1 cellular context compared by ENCODE assay signal in the genomic region with DNA sequence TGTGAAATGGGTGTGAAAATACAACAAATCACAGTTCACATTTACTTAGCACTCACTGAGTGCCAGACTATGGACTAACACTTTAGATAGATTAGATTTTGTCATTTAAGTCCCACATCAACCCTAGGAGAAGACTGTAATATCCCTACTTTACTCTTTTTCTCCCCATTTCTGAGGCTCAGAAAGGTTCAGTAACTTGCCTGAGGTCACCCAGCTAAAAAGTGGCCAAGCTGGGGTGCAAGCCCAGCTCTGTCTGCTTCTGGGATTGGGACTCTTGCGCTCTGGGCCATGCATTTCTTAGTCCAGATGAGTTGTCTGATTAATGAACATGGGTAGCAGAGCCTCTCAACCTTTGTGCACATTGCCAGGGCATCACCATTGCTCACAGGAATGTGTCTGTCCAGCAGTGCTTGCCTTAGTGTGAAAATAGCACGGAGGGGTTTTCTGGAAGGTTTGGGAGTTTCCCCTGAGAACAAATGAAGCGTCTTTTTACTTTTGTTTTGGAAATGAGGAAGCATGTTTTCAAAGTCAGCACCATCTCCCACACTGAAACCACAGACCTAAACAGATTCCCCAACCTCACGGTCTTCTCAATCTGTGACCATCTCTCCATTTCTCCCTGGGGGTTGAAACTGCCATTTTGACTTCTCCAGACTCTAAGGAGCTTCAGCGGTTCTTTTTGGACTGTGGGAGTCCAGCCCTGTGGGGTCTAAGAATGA.
TF ChIP-seq lines count a peak whose summit lies in the region.

No MANE protein-coding gene starts in this region.

TF ChIP-seq in GM12878, 131 proteins besides CTCF, POLR2A, EP300 and RAD21 (continued from another document and continues in another):
- TF ChIP-seq PAX5 (IDR thresholded peaks at IDR 0.05; ENCODE audit: borderline replicate concordance, low read depth, low read length) (peak; percentile 66), SIN3A (IDR thresholded peaks at IDR 0.05; ENCODE audit: low read depth, low read length) (no peak), RFX5 (IDR thresholded peaks at IDR 0.05; ENCODE audit: low read depth, low read length) (no peak), JUND (IDR thresholded peaks at IDR 0.05; ENCODE audit: low read depth, low read length) (no peak), EGR1 (IDR thresholded peaks at IDR 0.05; ENCODE audit: borderline replicate concordance in 1 of 2, low read depth in 2 of 2, low read length in 2 of 2) (no peak), KDM1A (IDR thresholded peaks at IDR 0.05; ENCODE audit: borderline replicate concordance) (no peak), BRCA1 (IDR thresholded peaks at IDR 0.05; ENCODE audit: low read depth, low read length) (no peak), SREBF1 (IDR thresholded peaks at IDR 0.05; ENCODE audit: low read length) (no peak), FOXM1 (IDR thresholded peaks at IDR 0.05; ENCODE audit: low read depth, low read length) (0 out of 2 replicates have a peak, but pooled peaks have one; percentile 49), CBFB (IDR thresholded peaks at IDR 0.05; ENCODE audit: low read depth) (peak; percentile 41; the same call in 1 of the 2 replicates), MEF2B (IDR thresholded peaks at IDR 0.05; ENCODE audit: partially characterized antibody, poor library complexity, severe bottlenecking) (peak; percentile 84), EED (IDR thresholded peaks at IDR 0.05; ENCODE audit: low read depth) (peak; percentile 89), PAX8 (IDR thresholded peaks at IDR 0.05) (no peak), POU2F2 (IDR thresholded peaks at IDR 0.05; ENCODE audit: borderline replicate concordance, low read depth, low read length) (no peak), HDAC2 (IDR thresholded peaks at IDR 0.05) (no peak), FOS (IDR thresholded peaks at IDR 0.05; ENCODE audit: borderline replicate concordance, extremely low read depth, insufficient read length) (no peak), ZBED1 (IDR thresholded peaks at IDR 0.05; ENCODE audit: borderline replicate concordance) (0 out of 2 replicates have a peak, but pooled peaks have one; percentile 41), NFXL1 (IDR thresholded peaks at IDR 0.05; ENCODE audit: borderline replicate concordance) (no peak), CHD4 (IDR thresholded peaks at IDR 0.05) (no peak), SP1 (IDR thresholded peaks at IDR 0.05; ENCODE audit: low read depth, low read length) (peak; percentile 16), BACH1 (IDR thresholded peaks at IDR 0.05; ENCODE audit: borderline replicate concordance) (no peak), TARDBP (IDR thresholded peaks at IDR 0.05; ENCODE audit: borderline replicate concordance) (0 out of 2 replicates have a peak, but pooled peaks have one; percentile 49), TCF7 (IDR thresholded peaks at IDR 0.05; ENCODE audit: borderline replicate concordance) (no peak), KLF5 (IDR thresholded peaks at IDR 0.05; ENCODE audit: partially characterized antibody) (no peak), GABPA (IDR thresholded peaks at IDR 0.05; ENCODE audit: low read depth) (no peak), IRF4 (IDR thresholded peaks at IDR 0.05; ENCODE audit: low read depth, low read length) (no peak), CREM (IDR thresholded peaks at IDR 0.05; ENCODE audit: low read depth) (peak; percentile 36; the same call in 1 of the 2 replicates), ZNF384 (IDR thresholded peaks at IDR 0.05; ENCODE audit: borderline replicate concordance, low read depth, low read length) (no peak), POLR2AphosphoS5 (IDR thresholded peaks at IDR 0.05; ENCODE audit: low read length) (no peak), SUPT20H (IDR thresholded peaks at IDR 0.05; ENCODE audit: borderline replicate concordance, control insufficient read depth, low read depth, low read length) (no peak), SUZ12 (IDR thresholded peaks at IDR 0.05; ENCODE audit: unreplicated experiment) (no peak), CHD2 (IDR thresholded peaks at IDR 0.05; ENCODE audit: borderline replicate concordance, low read depth, low read length) (no peak), CHD1 (IDR thresholded peaks at IDR 0.05; ENCODE audit: low read depth, low read length) (no peak), IKZF1 (conservative IDR thresholded peaks at IDR 0.05) (peak; percentile 94)
- TF ChIP-seq, protein P1, sequence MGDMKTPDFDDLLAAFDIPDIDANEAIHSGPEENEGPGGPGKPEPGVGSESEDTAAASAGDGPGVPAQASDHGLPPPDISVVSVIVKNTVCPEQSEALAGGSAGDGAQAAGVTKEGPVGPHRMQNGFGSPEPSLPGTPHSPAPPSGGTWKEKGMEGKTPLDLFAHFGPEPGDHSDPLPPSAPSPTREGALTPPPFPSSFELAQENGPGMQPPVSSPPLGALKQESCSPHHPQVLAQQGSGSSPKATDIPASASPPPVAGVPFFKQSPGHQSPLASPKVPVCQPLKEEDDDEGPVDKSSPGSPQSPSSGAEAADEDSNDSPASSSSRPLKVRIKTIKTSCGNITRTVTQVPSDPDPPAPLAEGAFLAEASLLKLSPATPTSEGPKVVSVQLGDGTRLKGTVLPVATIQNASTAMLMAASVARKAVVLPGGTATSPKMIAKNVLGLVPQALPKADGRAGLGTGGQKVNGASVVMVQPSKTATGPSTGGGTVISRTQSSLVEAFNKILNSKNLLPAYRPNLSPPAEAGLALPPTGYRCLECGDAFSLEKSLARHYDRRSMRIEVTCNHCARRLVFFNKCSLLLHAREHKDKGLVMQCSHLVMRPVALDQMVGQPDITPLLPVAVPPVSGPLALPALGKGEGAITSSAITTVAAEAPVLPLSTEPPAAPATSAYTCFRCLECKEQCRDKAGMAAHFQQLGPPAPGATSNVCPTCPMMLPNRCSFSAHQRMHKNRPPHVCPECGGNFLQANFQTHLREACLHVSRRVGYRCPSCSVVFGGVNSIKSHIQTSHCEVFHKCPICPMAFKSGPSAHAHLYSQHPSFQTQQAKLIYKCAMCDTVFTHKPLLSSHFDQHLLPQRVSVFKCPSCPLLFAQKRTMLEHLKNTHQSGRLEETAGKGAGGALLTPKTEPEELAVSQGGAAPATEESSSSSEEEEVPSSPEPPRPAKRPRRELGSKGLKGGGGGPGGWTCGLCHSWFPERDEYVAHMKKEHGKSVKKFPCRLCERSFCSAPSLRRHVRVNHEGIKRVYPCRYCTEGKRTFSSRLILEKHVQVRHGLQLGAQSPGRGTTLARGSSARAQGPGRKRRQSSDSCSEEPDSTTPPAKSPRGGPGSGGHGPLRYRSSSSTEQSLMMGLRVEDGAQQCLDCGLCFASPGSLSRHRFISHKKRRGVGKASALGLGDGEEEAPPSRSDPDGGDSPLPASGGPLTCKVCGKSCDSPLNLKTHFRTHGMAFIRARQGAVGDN (IDR thresholded peaks at IDR 0.05), result peak; percentile 86
- TF ChIP-seq, protein P2, sequence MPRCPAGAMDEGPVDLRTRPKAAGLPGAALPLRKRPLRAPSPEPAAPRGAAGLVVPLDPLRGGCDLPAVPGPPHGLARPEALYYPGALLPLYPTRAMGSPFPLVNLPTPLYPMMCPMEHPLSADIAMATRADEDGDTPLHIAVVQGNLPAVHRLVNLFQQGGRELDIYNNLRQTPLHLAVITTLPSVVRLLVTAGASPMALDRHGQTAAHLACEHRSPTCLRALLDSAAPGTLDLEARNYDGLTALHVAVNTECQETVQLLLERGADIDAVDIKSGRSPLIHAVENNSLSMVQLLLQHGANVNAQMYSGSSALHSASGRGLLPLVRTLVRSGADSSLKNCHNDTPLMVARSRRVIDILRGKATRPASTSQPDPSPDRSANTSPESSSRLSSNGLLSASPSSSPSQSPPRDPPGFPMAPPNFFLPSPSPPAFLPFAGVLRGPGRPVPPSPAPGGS (IDR thresholded peaks at IDR 0.05; ENCODE audit: borderline replicate concordance, insufficient read depth, low read depth, low read length, poor library complexity, severe bottlenecking), result peak; percentile 46
- TF ChIP-seq, protein P3, sequence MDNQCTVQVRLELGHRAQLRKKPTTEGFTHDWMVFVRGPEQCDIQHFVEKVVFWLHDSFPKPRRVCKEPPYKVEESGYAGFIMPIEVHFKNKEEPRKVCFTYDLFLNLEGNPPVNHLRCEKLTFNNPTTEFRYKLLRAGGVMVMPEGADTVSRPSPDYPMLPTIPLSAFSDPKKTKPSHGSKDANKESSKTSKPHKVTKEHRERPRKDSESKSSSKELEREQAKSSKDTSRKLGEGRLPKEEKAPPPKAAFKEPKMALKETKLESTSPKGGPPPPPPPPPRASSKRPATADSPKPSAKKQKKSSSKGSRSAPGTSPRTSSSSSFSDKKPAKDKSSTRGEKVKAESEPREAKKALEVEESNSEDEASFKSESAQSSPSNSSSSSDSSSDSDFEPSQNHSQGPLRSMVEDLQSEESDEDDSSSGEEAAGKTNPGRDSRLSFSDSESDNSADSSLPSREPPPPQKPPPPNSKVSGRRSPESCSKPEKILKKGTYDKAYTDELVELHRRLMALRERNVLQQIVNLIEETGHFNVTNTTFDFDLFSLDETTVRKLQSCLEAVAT (IDR thresholded peaks at IDR 0.05), result peak; percentile 26; the same call in 1 of the 2 replicates
- TF ChIP-seq, protein P4, sequence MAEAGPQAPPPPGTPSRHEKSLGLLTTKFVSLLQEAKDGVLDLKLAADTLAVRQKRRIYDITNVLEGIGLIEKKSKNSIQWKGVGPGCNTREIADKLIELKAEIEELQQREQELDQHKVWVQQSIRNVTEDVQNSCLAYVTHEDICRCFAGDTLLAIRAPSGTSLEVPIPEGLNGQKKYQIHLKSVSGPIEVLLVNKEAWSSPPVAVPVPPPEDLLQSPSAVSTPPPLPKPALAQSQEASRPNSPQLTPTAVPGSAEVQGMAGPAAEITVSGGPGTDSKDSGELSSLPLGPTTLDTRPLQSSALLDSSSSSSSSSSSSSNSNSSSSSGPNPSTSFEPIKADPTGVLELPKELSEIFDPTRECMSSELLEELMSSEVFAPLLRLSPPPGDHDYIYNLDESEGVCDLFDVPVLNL (IDR thresholded peaks at IDR 0.05; ENCODE audit: low read depth, low read length), result no peak
- TF ChIP-seq, protein P5, sequence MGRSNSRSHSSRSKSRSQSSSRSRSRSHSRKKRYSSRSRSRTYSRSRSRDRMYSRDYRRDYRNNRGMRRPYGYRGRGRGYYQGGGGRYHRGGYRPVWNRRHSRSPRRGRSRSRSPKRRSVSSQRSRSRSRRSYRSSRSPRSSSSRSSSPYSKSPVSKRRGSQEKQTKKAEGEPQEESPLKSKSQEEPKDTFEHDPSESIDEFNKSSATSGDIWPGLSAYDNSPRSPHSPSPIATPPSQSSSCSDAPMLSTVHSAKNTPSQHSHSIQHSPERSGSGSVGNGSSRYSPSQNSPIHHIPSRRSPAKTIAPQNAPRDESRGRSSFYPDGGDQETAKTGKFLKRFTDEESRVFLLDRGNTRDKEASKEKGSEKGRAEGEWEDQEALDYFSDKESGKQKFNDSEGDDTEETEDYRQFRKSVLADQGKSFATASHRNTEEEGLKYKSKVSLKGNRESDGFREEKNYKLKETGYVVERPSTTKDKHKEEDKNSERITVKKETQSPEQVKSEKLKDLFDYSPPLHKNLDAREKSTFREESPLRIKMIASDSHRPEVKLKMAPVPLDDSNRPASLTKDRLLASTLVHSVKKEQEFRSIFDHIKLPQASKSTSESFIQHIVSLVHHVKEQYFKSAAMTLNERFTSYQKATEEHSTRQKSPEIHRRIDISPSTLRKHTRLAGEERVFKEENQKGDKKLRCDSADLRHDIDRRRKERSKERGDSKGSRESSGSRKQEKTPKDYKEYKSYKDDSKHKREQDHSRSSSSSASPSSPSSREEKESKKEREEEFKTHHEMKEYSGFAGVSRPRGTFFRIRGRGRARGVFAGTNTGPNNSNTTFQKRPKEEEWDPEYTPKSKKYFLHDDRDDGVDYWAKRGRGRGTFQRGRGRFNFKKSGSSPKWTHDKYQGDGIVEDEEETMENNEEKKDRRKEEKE (IDR thresholded peaks at IDR 0.05), result no peak
- TF ChIP-seq, protein P6, sequence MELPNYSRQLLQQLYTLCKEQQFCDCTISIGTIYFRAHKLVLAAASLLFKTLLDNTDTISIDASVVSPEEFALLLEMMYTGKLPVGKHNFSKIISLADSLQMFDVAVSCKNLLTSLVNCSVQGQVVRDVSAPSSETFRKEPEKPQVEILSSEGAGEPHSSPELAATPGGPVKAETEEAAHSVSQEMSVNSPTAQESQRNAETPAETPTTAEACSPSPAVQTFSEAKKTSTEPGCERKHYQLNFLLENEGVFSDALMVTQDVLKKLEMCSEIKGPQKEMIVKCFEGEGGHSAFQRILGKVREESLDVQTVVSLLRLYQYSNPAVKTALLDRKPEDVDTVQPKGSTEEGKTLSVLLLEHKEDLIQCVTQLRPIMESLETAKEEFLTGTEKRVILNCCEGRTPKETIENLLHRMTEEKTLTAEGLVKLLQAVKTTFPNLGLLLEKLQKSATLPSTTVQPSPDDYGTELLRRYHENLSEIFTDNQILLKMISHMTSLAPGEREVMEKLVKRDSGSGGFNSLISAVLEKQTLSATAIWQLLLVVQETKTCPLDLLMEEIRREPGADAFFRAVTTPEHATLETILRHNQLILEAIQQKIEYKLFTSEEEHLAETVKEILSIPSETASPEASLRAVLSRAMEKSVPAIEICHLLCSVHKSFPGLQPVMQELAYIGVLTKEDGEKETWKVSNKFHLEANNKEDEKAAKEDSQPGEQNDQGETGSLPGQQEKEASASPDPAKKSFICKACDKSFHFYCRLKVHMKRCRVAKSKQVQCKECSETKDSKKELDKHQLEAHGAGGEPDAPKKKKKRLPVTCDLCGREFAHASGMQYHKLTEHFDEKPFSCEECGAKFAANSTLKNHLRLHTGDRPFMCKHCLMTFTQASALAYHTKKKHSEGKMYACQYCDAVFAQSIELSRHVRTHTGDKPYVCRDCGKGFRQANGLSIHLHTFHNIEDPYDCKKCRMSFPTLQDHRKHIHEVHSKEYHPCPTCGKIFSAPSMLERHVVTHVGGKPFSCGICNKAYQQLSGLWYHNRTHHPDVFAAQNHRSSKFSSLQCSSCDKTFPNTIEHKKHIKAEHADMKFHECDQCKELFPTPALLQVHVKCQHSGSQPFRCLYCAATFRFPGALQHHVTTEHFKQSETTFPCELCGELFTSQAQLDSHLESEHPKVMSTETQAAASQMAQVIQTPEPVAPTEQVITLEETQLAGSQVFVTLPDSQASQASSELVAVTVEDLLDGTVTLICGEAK (IDR thresholded peaks at IDR 0.05; ENCODE audit: borderline replicate concordance), result no peak
